ENCODE assay signal across 8 cellular contexts in the genomic region with DNA sequence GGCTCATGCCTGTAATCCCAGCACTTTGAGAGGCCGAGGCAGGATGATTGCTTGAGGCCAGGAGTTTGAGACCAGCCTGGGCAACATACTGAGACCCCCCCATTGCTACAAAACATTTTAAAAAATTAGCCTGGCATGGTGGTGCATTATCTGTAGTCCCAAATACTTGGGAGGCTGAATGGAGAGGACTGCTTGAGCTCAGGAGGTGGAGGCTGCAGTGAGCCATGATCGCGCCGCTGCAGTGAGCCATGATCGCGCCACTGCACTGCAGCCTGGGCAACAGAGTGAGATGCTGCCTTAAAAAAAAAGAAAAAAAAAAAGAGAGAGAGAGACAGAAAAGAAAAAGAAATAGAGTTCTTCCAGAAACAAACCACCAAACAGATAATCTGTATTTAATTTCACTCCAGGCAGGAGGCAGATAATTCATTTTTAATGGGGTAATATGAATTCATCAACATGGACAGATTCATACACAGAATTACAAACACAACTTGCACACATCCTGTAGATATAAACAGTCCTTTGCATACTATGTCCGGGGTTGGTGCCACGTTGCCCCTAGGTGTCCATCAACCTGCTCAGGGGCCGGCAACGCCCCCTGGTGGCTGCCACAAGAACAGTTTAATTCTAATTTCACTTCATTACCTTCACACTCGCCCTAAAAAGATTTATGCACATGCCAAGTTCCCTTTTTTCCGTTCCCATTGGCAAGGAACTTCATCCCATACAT. TPM values are rescaled to one million over a fixed set of nuclear protein-coding genes. Genes with fewer than 3 reads are reported as not detected.
DNase-seq lines count a peak whose midpoint lies in the region; ATAC-seq and TF ChIP-seq lines count a peak whose summit lies in the region.

No MANE protein-coding gene starts in this region.

- H3K36me3 Mint-ChIP-seq in MCF 10A (ENCODE audit: insufficient read depth, unreplicated experiment) = peaks cover 19% of the 10 kb centered on the region

- DNase-seq in GM20000 (ENCODE audit: low spot score) = peak; percentile 81
- peak; percentile 15 for DNase-seq in NCI-H128 (lab: John Stamatoyannopoulos, UW; ENCODE audit: unreplicated experiment)
- peak; percentile 54 for DNase-seq in UCSD-AML1 (lab: John Stamatoyannopoulos, UW; ENCODE audit: unreplicated experiment)
- peak; percentile 68 for DNase-seq in MCF 10A (ENCODE audit: unreplicated experiment)
- peak; percentile 55 to 65 for DNase-seq in left colon
- peak; percentile 31 for DNase-seq in stimulated activated CD8-positive, alpha-beta memory T cell treated with anti-CD3 and anti-CD28 coated beads, Interleukin-12 subunit alpha, Interleukin-12 subunit beta, amount 100 ng/mL, for 24 hours (ENCODE audit: extremely low read depth)
- DNase-seq in HPDE6-E6E7 (ENCODE audit: extremely low spot score) = no peak

- BruUV-seq in MCF 10A (replicated peaks; lab: Mats Ljungman, UMichigan) = no TSS peak

- H3K4me1 ChIP-seq in BLaER1 = peaks cover 30% of the 10 kb centered on the region

- H3K4me3 Mint-ChIP-seq in MCF 10A (ENCODE audit: unreplicated experiment) = no peak overlapping the region

- POLR2A ChIA-PET in MCF 10A (lab: Yijun Ruan, JAX) = no interaction called here

- H3K9ac ChIP-seq in BLaER1 = no peak overlapping the region

- intact Hi-C loops in MCF 10A (cut with micrococcal nuclease) = loop anchor here (1.0 kb wide), 1 partner anchor 253 kb away; no protein-coding TSS in a partner anchor
- intact Hi-C loops in left colon (cut with DNase I, micrococcal nuclease) = loop anchor here in 1 of 2 donors (10.0 kb wide), 1 partner anchor 249 kb away; no protein-coding TSS in a partner anchor

- no peaks in the 10 kb centered on the region for H3K9me3 ChIP-seq in BLaER1

- H3K27ac Mint-ChIP-seq in MCF 10A (ENCODE audit: low read depth, unreplicated experiment) = peak overlapping the region; percentile 84

- no peak overlapping the region for H3K4me3 ChIP-seq in BLaER1

- CTCF ChIA-PET in MCF 10A (lab: Yijun Ruan, JAX) = interaction anchor here (0.6 to 3.3 kb wide), 23 partner anchors 8 to 678 kb away, joined by 3 to 27 read pairs (median 3); partner anchors contain the start of genes BORCS5 and MANSC1

- H4K20me1 ChIP-seq in BLaER1 = no peaks in the 10 kb centered on the region

- H3K27ac ChIP-seq in BLaER1 = 0 out of 2 replicates have a peak overlapping the region, but pooled peaks have one; percentile 54

- no peaks in the 10 kb centered on the region for H3K27me3 Mint-ChIP-seq in MCF 10A (ENCODE audit: insufficient read depth, unreplicated experiment)

- H3K4me2 ChIP-seq in BLaER1 = peak overlapping the region; percentile 60

- H3K27me3 ChIP-seq in BLaER1 = no peaks in the 10 kb centered on the region

- no peaks in the 10 kb centered on the region for H3K9me3 Mint-ChIP-seq in MCF 10A (ENCODE audit: unreplicated experiment)

- peaks cover 35% of the 10 kb centered on the region for H3K4me1 Mint-ChIP-seq in MCF 10A (ENCODE audit: insufficient read depth, unreplicated experiment)

- H3K36me3 ChIP-seq in BLaER1 = no peaks in the 10 kb centered on the region

- peak; percentile 63 for ATAC-seq in left colon

- TF ChIP-seq CTCF in GM20000 (IDR thresholded peaks at IDR 0.05; ENCODE audit: extremely low read depth, missing control alignments) (peak; percentile 73), MCF 10A (IDR thresholded peaks at IDR 0.05; ENCODE audit: unreplicated experiment) (peak; percentile 85)

RNA-seq across cellular contexts. Expression of gene MANSC1, which starts 15.9 kb away (rescaled TPM):
- 9.9 and 10.1 TPM in 2 replicates for total RNA-seq in MCF 10A (2022)
- 10 to 100 TPM; 48.0 to 62.8 TPM for total RNA-seq in left colon

RNA-seq across cellular contexts. Expression of gene BORCS5, which starts 22.7 kb away (rescaled TPM):
- 11.0 and 15.3 TPM in 2 replicates for total RNA-seq in MCF 10A (2022)
- 10 to 100 TPM; 12.2 to 13.8 TPM for total RNA-seq in left colon
